ENCODE assay signal across 8 cellular contexts in the genomic region with DNA sequence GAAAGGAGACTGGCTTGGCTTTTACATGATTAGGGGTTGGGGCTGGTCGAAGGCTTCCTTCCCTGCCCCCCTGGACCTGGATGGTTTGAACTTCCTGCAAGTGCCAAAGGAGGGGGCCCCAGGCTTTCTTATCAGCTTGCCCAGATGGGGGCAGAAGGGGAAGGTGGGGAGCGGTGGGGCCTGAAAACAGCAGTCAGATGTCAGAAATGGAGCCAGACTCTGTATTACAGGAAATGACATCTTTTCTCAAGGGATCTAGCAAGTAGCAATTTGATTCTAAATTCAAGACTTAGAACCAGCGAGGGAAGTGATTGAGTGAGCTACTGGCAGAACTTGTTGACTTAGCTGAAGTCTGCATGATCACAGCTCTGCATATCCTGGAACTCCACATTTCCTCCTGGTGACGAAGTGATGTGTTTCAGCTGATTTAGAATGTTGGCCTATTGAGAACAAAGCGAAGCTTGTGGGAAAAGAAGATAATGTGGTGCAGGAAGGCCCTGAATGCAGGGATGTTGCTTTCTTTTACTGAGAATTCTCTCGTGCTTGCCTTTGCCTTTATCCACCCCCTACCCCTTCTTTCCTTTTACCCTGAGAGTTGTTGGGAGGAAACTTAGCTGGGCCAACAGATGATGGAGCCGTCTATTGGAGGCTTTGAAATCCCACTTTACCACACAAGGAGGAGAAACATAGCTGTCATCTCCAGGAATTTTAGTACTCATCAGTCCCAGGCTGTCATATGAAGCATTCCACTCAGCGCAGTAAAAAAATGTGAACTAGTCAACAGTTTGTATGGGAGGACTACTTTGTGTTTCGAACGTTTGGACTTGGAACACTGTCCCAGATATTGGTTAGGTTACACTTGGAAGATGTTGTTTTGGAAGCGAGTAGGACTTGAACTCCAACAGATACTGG. TPM values are rescaled to one million over a fixed set of nuclear protein-coding genes. Genes with fewer than 3 reads are reported as not detected.
DNase-seq lines count a peak whose midpoint lies in the region; ATAC-seq, FAIRE-seq and TF ChIP-seq lines count a peak whose summit lies in the region.

No MANE protein-coding gene starts in this region.

- H3K9me3 Mint-ChIP-seq in endothelial cell (ENCODE audit: unreplicated experiment) (no peaks in the 10 kb centered on the region), neural crest cell (no peaks in the 10 kb centered on the region)

- peak overlapping the region; percentile 99 for H3K27ac Mint-ChIP-seq in endothelial cell (ENCODE audit: unreplicated experiment)
- H3K27ac Mint-ChIP-seq in neural crest cell (ENCODE audit: unreplicated experiment): peak overlapping the region; percentile 79

- TF ChIP-seq CTCF in NB4 (IDR thresholded peaks at IDR 0.05; ENCODE audit: low read depth, low read length) (no peak), endothelial cell (IDR thresholded peaks at IDR 0.05; ENCODE audit: unreplicated experiment) (no peak), neural crest cell (conservative IDR thresholded peaks at IDR 0.05) (no peak)

- no peak overlapping the region for H3K4me3 ChIP-seq in NB4 (ENCODE audit: low read depth, low read length)

- H3K27me3 Mint-ChIP-seq in endothelial cell (ENCODE audit: unreplicated experiment): peaks cover 15% of the 10 kb centered on the region
- H3K27me3 Mint-ChIP-seq in neural crest cell (ENCODE audit: low read depth): no peaks in the 10 kb centered on the region

- TF ChIP-seq POLR2A in NB4 (IDR thresholded peaks at IDR 0.05; ENCODE audit: extremely low read depth, insufficient read length): no peak

- H3K36me3 Mint-ChIP-seq in endothelial cell (ENCODE audit: low read depth, unreplicated experiment) (peaks cover 15% of the 10 kb centered on the region), neural crest cell (ENCODE audit: low read depth) (peaks cover 7% of the 10 kb centered on the region)

- intact Hi-C loops in posterior vena cava (cut with DNase I): no loop called here

- H3K4me1 Mint-ChIP-seq in endothelial cell (ENCODE audit: unreplicated experiment) (peaks cover 82% of the 10 kb centered on the region), neural crest cell (peaks cover 36% of the 10 kb centered on the region)

- peak; percentile 82 for DNase-seq in NB4 (ENCODE audit: low read depth)
- DNase-seq in endothelial cell (ENCODE audit: low spot score): peak; percentile 71
- DNase-seq in neural crest cell (ENCODE audit: low read depth, low spot score): no peak
- no peak for DNase-seq in posterior vena cava (ENCODE audit: low spot score)
- DNase-seq in NCI-H446 treated with DMSO at 0.1 percent for 48 hours (lab: John Stamatoyannopoulos, UW): no peak
- DNase-seq in HTR-8/SVneo (ENCODE audit: insufficient read length, low spot score): no peak

- ATAC-seq in GM18499 (IDR thresholded peaks at IDR 0.05; ENCODE audit: insufficient read depth, unreplicated experiment) (peak; percentile 62), GM21825 (IDR thresholded peaks at IDR 0.05; ENCODE audit: unreplicated experiment) (peak; percentile 88)

- H3K4me3 Mint-ChIP-seq in endothelial cell (ENCODE audit: unreplicated experiment): peak overlapping the region; percentile 80
- no peak overlapping the region for H3K4me3 Mint-ChIP-seq in neural crest cell

- FAIRE-seq in HTR-8/SVneo (lab: Jason Lieb, UNC): no peak

RNA-seq across cellular contexts. Expression of gene CCNY, which starts 43.2 kb away (rescaled TPM):
- total RNA-seq in endothelial cell (ENCODE audit: unreplicated experiment): 169 TPM
- total RNA-seq in neural crest cell: 57.0 and 63.1 TPM in 2 replicates
- total RNA-seq in posterior vena cava: 10 to 100 TPM; 65.8 to 66.4 TPM

Comparison
In these comparisons a context has a peak if more than half of its experiments do, and no peak if none do; other contexts are left out.
1. DNase-seq: peak in NB4 (single experiment) and endothelial cell (single experiment); none in neural crest cell (single experiment), posterior vena cava (single experiment), NCI-H446 treated with DMSO at 0.1 percent for 48 hours (single experiment) and HTR-8/SVneo (single experiment).